Comparison of ENCODE assay signal across 1 cellular context in the genomic region with DNA sequence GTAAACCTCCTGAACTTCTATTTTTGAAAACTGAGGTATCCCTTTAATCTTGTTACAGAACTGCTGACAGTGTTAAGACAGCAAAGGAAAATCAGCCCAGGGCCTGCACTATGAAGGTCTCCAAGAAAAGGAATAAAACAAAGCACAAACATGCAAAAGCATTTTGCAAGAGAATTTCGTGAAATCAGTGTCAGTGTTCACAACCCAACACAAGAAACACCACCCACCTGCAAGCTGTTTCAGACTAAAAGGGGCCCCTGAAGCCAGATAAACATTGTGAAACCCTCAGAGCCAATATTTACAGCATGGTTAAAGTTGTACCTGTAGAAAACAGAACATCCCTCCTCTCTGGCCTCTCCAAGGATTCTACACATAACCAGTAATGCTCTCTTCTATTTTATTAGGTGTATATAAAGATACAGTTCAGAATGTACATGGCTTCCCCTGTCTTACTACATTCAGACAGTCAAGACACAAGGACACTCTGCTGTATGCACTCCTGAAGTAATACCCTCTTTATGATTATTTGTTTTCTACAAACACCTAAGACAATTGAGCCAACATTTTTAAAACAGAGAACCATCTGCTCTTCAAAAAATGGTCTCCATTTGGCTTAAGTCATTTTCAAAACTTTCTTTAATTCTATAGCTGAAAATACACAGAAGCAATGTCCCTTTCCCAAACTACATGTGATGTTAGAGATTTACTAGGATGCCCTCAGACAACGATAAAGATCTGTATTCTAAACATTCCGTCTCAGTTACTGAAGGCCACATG.
TF ChIP-seq lines count a peak whose summit lies in the region.

No MANE protein-coding gene starts in this region.

TF ChIP-seq in HepG2, 621 proteins besides CTCF, POLR2A, EP300 and RAD21 (continued from another document and continues in another):
- TF ChIP-seq ZNF280D (CRISPR knock-in tag; IDR thresholded peaks at IDR 0.05) (peak; percentile 87), ZNF598 (CRISPR knock-in tag; IDR thresholded peaks at IDR 0.05; ENCODE audit: borderline replicate concordance) (no peak), ZNF224 (CRISPR knock-in tag; IDR thresholded peaks at IDR 0.05) (no peak; the same call in 1 of the 2 replicates), ZNF33A (CRISPR knock-in tag; IDR thresholded peaks at IDR 0.05; ENCODE audit: borderline replicate concordance) (no peak), RARA (CRISPR knock-in tag; IDR thresholded peaks at IDR 0.05) (peak; percentile 91), ZFP90 (CRISPR knock-in tag; IDR thresholded peaks at IDR 0.05; ENCODE audit: borderline replicate concordance) (peak; percentile 84; the same call in 1 of the 2 replicates), THAP7 (CRISPR knock-in tag; IDR thresholded peaks at IDR 0.05) (no peak), TEAD2 (CRISPR knock-in tag; IDR thresholded peaks at IDR 0.05) (no peak), ARID2 (CRISPR knock-in tag; IDR thresholded peaks at IDR 0.05; ENCODE audit: borderline replicate concordance) (peak; percentile 92), HINFP (CRISPR knock-in tag; IDR thresholded peaks at IDR 0.05; ENCODE audit: low read depth) (peak; percentile 53; the same call in 1 of the 2 replicates), POLR2AphosphoS2 (IDR thresholded peaks at IDR 0.05; ENCODE audit: low read depth, low read length) (no peak), ZNF317 (CRISPR knock-in tag; IDR thresholded peaks at IDR 0.05) (peak; percentile 73), ZNF704 (CRISPR knock-in tag; IDR thresholded peaks at IDR 0.05; ENCODE audit: borderline replicate concordance) (peak; percentile 55; the same call in 1 of the 2 replicates), ZNF549 (CRISPR knock-in tag; IDR thresholded peaks at IDR 0.05) (no peak), ZNF354B (CRISPR knock-in tag; IDR thresholded peaks at IDR 0.05) (0 out of 2 replicates have a peak, but pooled peaks have one; percentile 84), CREM (IDR thresholded peaks at IDR 0.05) (peak; percentile 95), CREM (CRISPR knock-in tag; IDR thresholded peaks at IDR 0.05) (no peak), ZNF546 (CRISPR knock-in tag; conservative IDR thresholded peaks at IDR 0.05) (no peak), ARNT (IDR thresholded peaks at IDR 0.05) (no peak), POGZ (CRISPR knock-in tag; IDR thresholded peaks at IDR 0.05) (peak; percentile 94), ZNF256 (CRISPR knock-in tag; conservative IDR thresholded peaks at IDR 0.05) (0 out of 2 replicates have a peak, but pooled peaks have one; percentile 26), ZNF75D (CRISPR knock-in tag; IDR thresholded peaks at IDR 0.05; ENCODE audit: borderline replicate concordance) (no peak), HNF4A (CRISPR knock-in tag; IDR thresholded peaks at IDR 0.05) (peak; percentile 90), ZNF567 (CRISPR knock-in tag; IDR thresholded peaks at IDR 0.05; ENCODE audit: borderline replicate concordance) (no peak; the same call in 1 of the 2 replicates), PREB (CRISPR knock-in tag; IDR thresholded peaks at IDR 0.05) (no peak), ZNF234 (CRISPR knock-in tag; conservative IDR thresholded peaks at IDR 0.05) (no peak), ZNF713 (CRISPR knock-in tag; IDR thresholded peaks at IDR 0.05) (no peak), FOXJ3 (CRISPR knock-in tag; IDR thresholded peaks at IDR 0.05; ENCODE audit: borderline replicate concordance) (peak; percentile 100), ZNF589 (CRISPR knock-in tag; conservative IDR thresholded peaks at IDR 0.05) (no peak), ZNF672 (CRISPR knock-in tag; IDR thresholded peaks at IDR 0.05) (no peak), ZNF235 (CRISPR knock-in tag; IDR thresholded peaks at IDR 0.05; ENCODE audit: borderline replicate concordance) (no peak), ZNF557 (CRISPR knock-in tag; IDR thresholded peaks at IDR 0.05) (no peak; the same call in 1 of the 2 replicates), GABPA (IDR thresholded peaks at IDR 0.05; ENCODE audit: low read depth, low read length) (no peak), GABPA (CRISPR knock-in tag; IDR thresholded peaks at IDR 0.05; ENCODE audit: low read depth) (peak; percentile 42; the same call in 1 of the 2 replicates), ETV6 (CRISPR knock-in tag; conservative IDR thresholded peaks at IDR 0.05) (0 out of 2 replicates have a peak, but pooled peaks have one; percentile 61), ZNF841 (CRISPR knock-in tag; IDR thresholded peaks at IDR 0.05; ENCODE audit: borderline replicate concordance) (no peak), ZNF101 (CRISPR knock-in tag; IDR thresholded peaks at IDR 0.05; ENCODE audit: borderline replicate concordance, low read depth) (peak; percentile 93; the same call in 1 of the 2 replicates), RFX3 (CRISPR knock-in tag; IDR thresholded peaks at IDR 0.05) (0 out of 2 replicates have a peak, but pooled peaks have one; percentile 33), MED13 (CRISPR knock-in tag; IDR thresholded peaks at IDR 0.05) (peak; percentile 90), ZNF614 (CRISPR knock-in tag; IDR thresholded peaks at IDR 0.05; ENCODE audit: borderline replicate concordance) (peak; percentile 94), ZNF773 (CRISPR knock-in tag; IDR thresholded peaks at IDR 0.05; ENCODE audit: borderline replicate concordance) (no peak), ATF2 (CRISPR knock-in tag; IDR thresholded peaks at IDR 0.05) (peak; percentile 94; the same call in 1 of the 2 replicates), ZNF501 (CRISPR knock-in tag; IDR thresholded peaks at IDR 0.05) (no peak), IRF2 (CRISPR knock-in tag; IDR thresholded peaks at IDR 0.05) (peak; percentile 90), ZNF12 (CRISPR knock-in tag; IDR thresholded peaks at IDR 0.05) (peak; percentile 82; the same call in 1 of the 2 replicates), ZNF746 (CRISPR knock-in tag; IDR thresholded peaks at IDR 0.05) (peak; percentile 78; the same call in 1 of the 2 replicates)
- TF ChIP-seq, protein P1, sequence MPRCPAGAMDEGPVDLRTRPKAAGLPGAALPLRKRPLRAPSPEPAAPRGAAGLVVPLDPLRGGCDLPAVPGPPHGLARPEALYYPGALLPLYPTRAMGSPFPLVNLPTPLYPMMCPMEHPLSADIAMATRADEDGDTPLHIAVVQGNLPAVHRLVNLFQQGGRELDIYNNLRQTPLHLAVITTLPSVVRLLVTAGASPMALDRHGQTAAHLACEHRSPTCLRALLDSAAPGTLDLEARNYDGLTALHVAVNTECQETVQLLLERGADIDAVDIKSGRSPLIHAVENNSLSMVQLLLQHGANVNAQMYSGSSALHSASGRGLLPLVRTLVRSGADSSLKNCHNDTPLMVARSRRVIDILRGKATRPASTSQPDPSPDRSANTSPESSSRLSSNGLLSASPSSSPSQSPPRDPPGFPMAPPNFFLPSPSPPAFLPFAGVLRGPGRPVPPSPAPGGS (CRISPR knock-in tag; IDR thresholded peaks at IDR 0.05) = 0 out of 2 replicates have a peak, but pooled peaks have one; percentile 30
- TF ChIP-seq, protein P2, sequence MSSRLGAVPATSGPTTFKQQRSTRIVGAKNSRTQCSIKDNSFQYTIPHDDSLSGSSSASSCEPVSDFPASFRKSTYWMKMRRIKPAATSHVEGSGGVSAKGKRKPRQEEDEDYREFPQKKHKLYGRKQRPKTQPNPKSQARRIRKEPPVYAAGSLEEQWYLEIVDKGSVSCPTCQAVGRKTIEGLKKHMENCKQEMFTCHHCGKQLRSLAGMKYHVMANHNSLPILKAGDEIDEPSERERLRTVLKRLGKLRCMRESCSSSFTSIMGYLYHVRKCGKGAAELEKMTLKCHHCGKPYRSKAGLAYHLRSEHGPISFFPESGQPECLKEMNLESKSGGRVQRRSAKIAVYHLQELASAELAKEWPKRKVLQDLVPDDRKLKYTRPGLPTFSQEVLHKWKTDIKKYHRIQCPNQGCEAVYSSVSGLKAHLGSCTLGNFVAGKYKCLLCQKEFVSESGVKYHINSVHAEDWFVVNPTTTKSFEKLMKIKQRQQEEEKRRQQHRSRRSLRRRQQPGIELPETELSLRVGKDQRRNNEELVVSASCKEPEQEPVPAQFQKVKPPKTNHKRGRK (CRISPR knock-in tag; IDR thresholded peaks at IDR 0.05) = no peak; the same call in 1 of the 2 replicates
- TF ChIP-seq, protein P3, sequence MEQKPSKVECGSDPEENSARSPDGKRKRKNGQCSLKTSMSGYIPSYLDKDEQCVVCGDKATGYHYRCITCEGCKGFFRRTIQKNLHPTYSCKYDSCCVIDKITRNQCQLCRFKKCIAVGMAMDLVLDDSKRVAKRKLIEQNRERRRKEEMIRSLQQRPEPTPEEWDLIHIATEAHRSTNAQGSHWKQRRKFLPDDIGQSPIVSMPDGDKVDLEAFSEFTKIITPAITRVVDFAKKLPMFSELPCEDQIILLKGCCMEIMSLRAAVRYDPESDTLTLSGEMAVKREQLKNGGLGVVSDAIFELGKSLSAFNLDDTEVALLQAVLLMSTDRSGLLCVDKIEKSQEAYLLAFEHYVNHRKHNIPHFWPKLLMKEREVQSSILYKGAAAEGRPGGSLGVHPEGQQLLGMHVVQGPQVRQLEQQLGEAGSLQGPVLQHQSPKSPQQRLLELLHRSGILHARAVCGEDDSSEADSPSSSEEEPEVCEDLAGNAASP (CRISPR knock-in tag; IDR thresholded peaks at IDR 0.05; ENCODE audit: borderline replicate concordance) = peak; percentile 94
- TF ChIP-seq, protein P4, sequence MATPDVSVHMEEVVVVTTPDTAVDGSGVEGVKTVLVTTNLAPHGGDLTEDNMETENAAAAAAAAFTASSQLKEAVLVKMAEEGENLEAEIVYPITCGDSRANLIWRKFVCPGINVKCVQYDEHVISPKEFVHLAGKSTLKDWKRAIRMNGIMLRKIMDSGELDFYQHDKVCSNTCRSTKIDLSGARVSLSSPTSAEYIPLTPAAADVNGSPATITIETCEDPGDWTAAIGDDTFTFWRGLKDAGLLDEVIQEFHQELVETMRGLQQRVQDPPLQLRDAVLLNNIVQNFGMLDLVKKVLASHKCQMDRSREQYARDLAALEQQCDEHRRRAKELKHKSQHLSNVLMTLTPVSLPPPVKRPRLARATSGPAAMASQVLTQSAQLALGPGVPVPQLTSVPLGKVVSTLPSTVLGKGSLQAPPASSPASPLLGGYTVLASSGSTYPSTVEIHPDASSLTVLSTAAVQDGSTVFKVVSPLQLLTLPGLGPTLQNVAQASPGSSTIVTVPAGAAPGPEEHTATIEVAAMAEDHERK (CRISPR knock-in tag; IDR thresholded peaks at IDR 0.05; ENCODE audit: low read depth) = 0 out of 2 replicates have a peak, but pooled peaks have one; percentile 26
